10 cellular contexts compared by ENCODE assay signal in the genomic region with DNA sequence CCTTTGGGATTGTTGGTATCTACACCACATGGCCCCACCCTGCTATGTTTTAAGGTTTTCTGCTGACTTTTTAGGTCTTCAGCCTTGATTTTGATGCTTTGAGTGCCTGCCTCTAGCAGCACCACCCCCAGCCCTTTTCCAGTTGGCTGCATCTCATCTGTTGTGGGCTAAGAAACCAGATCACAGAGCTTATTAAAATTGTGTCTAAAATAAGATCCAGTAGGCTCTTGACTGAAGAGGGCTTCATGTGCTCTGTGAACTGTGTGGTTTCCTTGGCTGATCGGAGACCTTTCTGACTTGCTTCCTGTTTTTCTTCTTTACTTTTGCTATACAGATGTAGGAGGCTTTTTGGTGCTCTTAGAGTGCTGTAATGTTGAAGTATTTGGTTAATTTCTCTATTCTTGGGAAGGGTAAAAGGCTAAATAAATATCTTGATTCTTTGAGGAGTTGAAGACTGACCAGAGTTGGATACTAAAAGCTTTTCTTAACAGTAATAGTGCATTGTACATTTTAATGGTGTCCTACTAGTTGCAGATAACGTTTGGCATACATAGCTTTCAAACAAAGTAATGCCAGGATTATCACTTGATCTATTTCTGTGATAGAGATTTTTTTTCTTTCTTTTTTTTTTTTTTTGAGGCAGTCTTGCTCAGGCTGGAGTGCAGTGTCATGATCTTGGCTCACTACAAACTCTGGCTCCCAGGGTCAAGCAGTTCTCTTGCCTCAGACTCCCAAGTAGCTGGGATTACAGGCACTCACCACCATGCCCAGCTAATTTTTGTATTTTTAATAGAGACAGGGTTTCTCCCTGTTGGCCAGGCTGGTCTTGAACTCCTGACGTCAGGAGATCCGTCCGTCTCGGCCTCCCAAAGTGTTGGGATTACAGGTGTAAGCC. TPM values are rescaled to one million over a fixed set of nuclear protein-coding genes. Genes with fewer than 3 reads are reported as not detected.
A peak's percentile ranks its signal among the peaks of the same experiment; 100 is the strongest.
DNase-seq lines count a peak whose midpoint lies in the region; ATAC-seq and TF ChIP-seq lines count a peak whose summit lies in the region.
"Had no signal": no experiment of that assay in that cellular context is flagged by ENCODE, and none has a peak within 500 bp of the region (broad histone marks: within the 10 kb centered on the region; RNA-seq: fewer than 3 reads in every experiment).

No MANE protein-coding gene starts in this region.

- peaks cover 79% of the 10 kb centered on the region for H3K79me2 ChIP-seq in neural cell (replicated peaks; ENCODE audit: insufficient read depth, low read length)

- no peak overlapping the region for H2AFZ ChIP-seq in neural cell (ENCODE audit: low read depth, low read length)

- no peaks in the 10 kb centered on the region for H3K27me3 ChIP-seq in brain microvascular endothelial cell (replicated peaks)
- H3K27me3 ChIP-seq in neural cell (ENCODE audit: insufficient read depth, low read depth, low read length) = no peaks in the 10 kb centered on the region
- H3K27me3 ChIP-seq: pancreas, SJSA1 had no signal

- H3K27ac ChIP-seq in brain microvascular endothelial cell (peak overlapping the region; percentile 8), neural cell (ENCODE audit: low read length) (no peak overlapping the region)
- H3K27ac ChIP-seq: pancreas, SJSA1 had no signal

- H3K36me3 ChIP-seq in brain microvascular endothelial cell (replicated peaks) (peaks cover 4% of the 10 kb centered on the region), neural cell (ENCODE audit: insufficient read depth, low read length) (no peaks in the 10 kb centered on the region)
- H3K36me3 ChIP-seq: pancreas had no signal

- no peaks in the 10 kb centered on the region for H3K9me2 ChIP-seq in neural cell (ENCODE audit: insufficient read depth, low read length)

- H3K4me3 ChIP-seq in brain microvascular endothelial cell (ENCODE audit: low read depth, low read length) = no peak overlapping the region
- peak overlapping the region; percentile 50 for H3K4me3 ChIP-seq in neural cell (ENCODE audit: low read length)
- H3K4me3 ChIP-seq: pancreas, SJSA1 had no signal

- ATAC-seq in GM18867 (IDR thresholded peaks at IDR 0.05; ENCODE audit: unreplicated experiment) = peak; percentile 38
- ATAC-seq in HG02885 (IDR thresholded peaks at IDR 0.05; ENCODE audit: poor library complexity, unreplicated experiment) = peak; percentile 48
- ATAC-seq: pancreas had no signal

- peak; percentile 49 for DNase-seq in T follicular helper cell (ENCODE audit: low read depth)
- DNase-seq in brain microvascular endothelial cell = no peak
- no peak for DNase-seq in amniotic stem cell (lab: John Stamatoyannopoulos, UW)
- no peak for DNase-seq in NCI-H510A treated with DMSO at 0.1 percent for 48 hours (lab: John Stamatoyannopoulos, UW)
- DNase-seq in cerebellar nuclear complex (lab: John Stamatoyannopoulos, UW) = no peak

- H4K20me1 ChIP-seq in neural cell (ENCODE audit: insufficient read depth) = peaks cover 22% of the 10 kb centered on the region

- in situ Hi-C loops in brain microvascular endothelial cell (cut with HindIII; ENCODE audit: low pct_ligation_motif_present, low sequenced_read_pairs) = no loop called here

- H3F3A ChIP-seq in neural cell (ENCODE audit: insufficient read depth, low read length, poor library complexity, severe bottlenecking) = peaks cover 11% of the 10 kb centered on the region

- no peak overlapping the region for H3K4me2 ChIP-seq in neural cell (ENCODE audit: low read length)

- TF ChIP-seq CTCF in brain microvascular endothelial cell (IDR thresholded peaks at IDR 0.05; ENCODE audit: low read depth, low read length, missing control alignments) = no peak
- TF ChIP-seq CTCF in neural cell (IDR thresholded peaks at IDR 0.05; ENCODE audit: poor library complexity, severe bottlenecking) = no peak

- TF ChIP-seq RAD21 in neural cell (conservative IDR thresholded peaks at IDR 0.05) = no peak

- no peak overlapping the region for H3K9ac ChIP-seq in neural cell (ENCODE audit: low read length)

- TF ChIP-seq EP300 in neural cell (conservative IDR thresholded peaks at IDR 0.05; ENCODE audit: poor library complexity, severe bottlenecking) = no peak

- no peaks in the 10 kb centered on the region for H3K9me3 ChIP-seq in neural cell (ENCODE audit: low read length)
- H3K9me3 ChIP-seq: pancreas had no signal

TF ChIP-seq in neural cell, 6 proteins besides CTCF, POLR2A, EP300 and RAD21:
- no peak for TF ChIP-seq SMC3 (conservative IDR thresholded peaks at IDR 0.05; ENCODE audit: poor library complexity)
- TF ChIP-seq TAF1 (IDR thresholded peaks at IDR 0.05; ENCODE audit: low read depth) = no peak
- no peak for TF ChIP-seq REST (IDR thresholded peaks at IDR 0.05; ENCODE audit: borderline replicate concordance)
- TF ChIP-seq POLR2AphosphoS5 (IDR thresholded peaks at IDR 0.05) = no peak
- TF ChIP-seq MXI1 (conservative IDR thresholded peaks at IDR 0.05; ENCODE audit: poor library complexity, severe bottlenecking) = no peak
- no peak for TF ChIP-seq EZH2 (IDR thresholded peaks at IDR 0.05; ENCODE audit: borderline replicate concordance, insufficient read depth, low read length, poor library complexity, severe bottlenecking)

RNA-seq across cellular contexts. Expression of gene UBE2D2, which starts 4.5 kb away (rescaled TPM):
- 110 and 118 TPM in 2 replicates for polyA plus RNA-seq in neural cell
- 91.0 and 99.3 TPM in 2 replicates for polyA minus RNA-seq in neural cell
